14 cellular contexts compared by ENCODE assay signal in genomic region chr2:88737385-88737784, GRCh38. TPM values are rescaled to one million over a fixed set of nuclear protein-coding genes. Genes with fewer than 3 reads are reported as not detected.
DNase-seq lines count a peak whose midpoint lies in the region; ATAC-seq and TF ChIP-seq lines count a peak whose summit lies in the region.
"Had no signal": no experiment of that assay in that cellular context is flagged by ENCODE, and none has a peak within 500 bp of the region (broad histone marks: within the 10 kb centered on the region; RNA-seq: fewer than 3 reads in every experiment).

No MANE protein-coding gene starts in this region.

- H3K4me1 ChIP-seq in body of pancreas: peaks cover 24% of the 10 kb centered on the region
- peaks cover 10% of the 10 kb centered on the region for H3K4me1 ChIP-seq in GM23338 (ENCODE audit: insufficient read depth)
- H3K4me1 ChIP-seq in tibial artery: no peaks in the 10 kb centered on the region
- H3K4me1 ChIP-seq: neural progenitor cell had no signal

- H3K36me3 ChIP-seq in body of pancreas (replicated peaks in 1 of 2; ENCODE audit: insufficient read depth in 1 of 2, low read depth in 2 of 2) (peaks cover 0 to 2% of the 10 kb centered on the region in 2 donors), GM23338 (ENCODE audit: insufficient read depth) (peaks cover 9% of the 10 kb centered on the region; the same call in 1 of the 2 replicates), tibial artery (peaks cover 16 to 54% (median 34%) of the 10 kb centered on the region in 3 donors)
- H3K36me3 ChIP-seq: neural progenitor cell had no signal

- H3K36me3 Mint-ChIP-seq in stimulated activated naive CD8-positive, alpha-beta T cell treated with anti-CD3 and anti-CD28 coated beads, Interleukin-15, Interleukin-2, amounts not matched to agents 100 ng/mL and 50 ng/mL, for 24 hours (ENCODE audit: low read depth): peaks cover 65% of the 10 kb centered on the region
- peaks cover 50% of the 10 kb centered on the region for H3K36me3 Mint-ChIP-seq in GM23338 (ENCODE audit: low read depth)

- no peaks in the 10 kb centered on the region for H3F3A ChIP-seq in GM23338 (replicated peaks; ENCODE audit: low read depth)

- H3K4me2 ChIP-seq in GM23338: no peak overlapping the region
- H3K4me2 ChIP-seq: neural progenitor cell had no signal

- TF ChIP-seq POLR2A in body of pancreas (IDR thresholded peaks at IDR 0.05): no peak

- H3K9me3 ChIP-seq in body of pancreas (no peaks in the 10 kb centered on the region), tibial artery (no peaks in the 10 kb centered on the region)

- no peaks in the 10 kb centered on the region; the same call in 1 of the 2 replicates for H4K20me1 ChIP-seq in GM23338 (replicated peaks; ENCODE audit: insufficient read depth)

- no peaks in the 10 kb centered on the region for H3K9me3 Mint-ChIP-seq in stimulated activated naive CD8-positive, alpha-beta T cell treated with anti-CD3 and anti-CD28 coated beads, Interleukin-15, Interleukin-2, amounts not matched to agents 100 ng/mL and 50 ng/mL, for 24 hours
- H3K9me3 Mint-ChIP-seq in GM23338: peaks cover 4% of the 10 kb centered on the region; the same call in 1 of the 3 replicates

- no peak for ATAC-seq in stimulated activated naive CD8-positive, alpha-beta T cell treated with anti-CD3 and anti-CD28 coated beads, Interleukin-15, Interleukin-2, amounts not matched to agents 100 U/mL and 50 U/mL, for 24 hours
- ATAC-seq in body of pancreas (peak; percentile 45), left lobe of liver (peak; percentile 11), GM23338 (no peak)
- ATAC-seq: K562, Panc1 had no signal

- TF ChIP-seq CTCF in body of pancreas (IDR thresholded peaks at IDR 0.05) (no peak), GM23338 (conservative IDR thresholded peaks at IDR 0.05; ENCODE audit: low read depth in 2 of 2) (no peak), tibial artery (IDR thresholded peaks at IDR 0.05) (no peak)

- no peaks in the 10 kb centered on the region for H3K9me2 ChIP-seq in GM23338 (ENCODE audit: insufficient read depth)

- peaks cover 22% of the 10 kb centered on the region for H3K4me1 Mint-ChIP-seq in stimulated activated naive CD8-positive, alpha-beta T cell treated with anti-CD3 and anti-CD28 coated beads, Interleukin-15, Interleukin-2, amounts not matched to agents 100 ng/mL and 50 ng/mL, for 24 hours (ENCODE audit: low read depth)
- peaks cover 11% of the 10 kb centered on the region for H3K4me1 Mint-ChIP-seq in GM23338
- H3K4me1 Mint-ChIP-seq: neural progenitor cell had no signal

- no peak overlapping the region for H3K4me3 Mint-ChIP-seq in stimulated activated naive CD8-positive, alpha-beta T cell treated with anti-CD3 and anti-CD28 coated beads, Interleukin-15, Interleukin-2, amounts not matched to agents 100 ng/mL and 50 ng/mL, for 24 hours
- H3K4me3 Mint-ChIP-seq in GM23338: no peak overlapping the region
- H3K4me3 Mint-ChIP-seq: neural progenitor cell had no signal

- H3K4me3 ChIP-seq in body of pancreas: no peak overlapping the region
- no peak overlapping the region for H3K4me3 ChIP-seq in GM23338
- H3K4me3 ChIP-seq in tibial artery: no peak overlapping the region
- H3K4me3 ChIP-seq: K562, neural progenitor cell had no signal

- H3K27ac ChIP-seq in body of pancreas: peak overlapping the region in 3 of 4 donors; percentile 13 to 54 (median 43)
- no peak overlapping the region for H3K27ac ChIP-seq in GM23338 (ENCODE audit: low read depth)
- H3K27ac ChIP-seq in tibial artery: no peak overlapping the region
- H3K27ac ChIP-seq: neural progenitor cell had no signal

- H3K79me2 ChIP-seq in GM23338 (replicated peaks; ENCODE audit: insufficient read depth): peaks cover 4% of the 10 kb centered on the region

- no peaks in the 10 kb centered on the region for H3K27me3 ChIP-seq in body of pancreas
- H3K27me3 ChIP-seq in GM23338 (ENCODE audit: insufficient read depth): no peaks in the 10 kb centered on the region
- no peaks in the 10 kb centered on the region for H3K27me3 ChIP-seq in tibial artery
- H3K27me3 ChIP-seq: neural progenitor cell had no signal

- 21 to 53% methylated on average over 4 of the region's 4 CpGs for WGBS in body of pancreas, 2 donors

- DNase-seq in stimulated activated naive CD8-positive, alpha-beta T cell treated with anti-CD3 and anti-CD28 coated beads, Interleukin-15, Interleukin-2, amounts not matched to agents 100 U/mL and 50 U/mL, for 24 hours: no peak
- DNase-seq in body of pancreas: no peak
- no peak for DNase-seq in left lobe of liver (ENCODE audit: low spot score)
- DNase-seq in NCI-H524 treated with DMSO at 0.1 percent for 48 hours (lab: John Stamatoyannopoulos, UW): no peak
- no peak for DNase-seq in GM23338 (ENCODE audit: low spot score)
- DNase-seq in OCI-M1 (lab: John Stamatoyannopoulos, UW): no peak
- no peak for DNase-seq in tibial artery
- DNase-seq: AML-193, GDM1, NCI-H2107 had no signal

- H3K27ac Mint-ChIP-seq in stimulated activated naive CD8-positive, alpha-beta T cell treated with anti-CD3 and anti-CD28 coated beads, Interleukin-15, Interleukin-2, amounts not matched to agents 100 ng/mL and 50 ng/mL, for 24 hours: peak overlapping the region; percentile 5
- H3K27ac Mint-ChIP-seq in GM23338: no peak overlapping the region
- H3K27ac Mint-ChIP-seq: neural progenitor cell had no signal

- no peaks in the 10 kb centered on the region for H3K27me3 Mint-ChIP-seq in stimulated activated naive CD8-positive, alpha-beta T cell treated with anti-CD3 and anti-CD28 coated beads, Interleukin-15, Interleukin-2, amounts not matched to agents 100 ng/mL and 50 ng/mL, for 24 hours
- H3K27me3 Mint-ChIP-seq in GM23338 (ENCODE audit: insufficient read depth, low read depth, poor library complexity): peaks cover 4% of the 10 kb centered on the region

- no peak overlapping the region for H2AFZ ChIP-seq in GM23338
- H2AFZ ChIP-seq: neural progenitor cell had no signal

- intact Hi-C loops in body of pancreas (cut with DNase I): no loop called here
- intact Hi-C loops in tibial artery (cut with DNase I; ENCODE audit: low total_unique reads): no loop called here

TF ChIP-seq in GM23338, 12 proteins besides CTCF, POLR2A, EP300 and RAD21 (continues in another document):
- TF ChIP-seq ETS1 (IDR thresholded peaks at IDR 0.05) (no peak), ZNF331 (CRISPR knock-in tag; IDR thresholded peaks at IDR 0.05; ENCODE audit: low read depth) (no peak), POLR2AphosphoS5 (IDR thresholded peaks at IDR 0.05; ENCODE audit: low read depth) (no peak), REST (IDR thresholded peaks at IDR 0.05; ENCODE audit: unreplicated experiment) (no peak), EZH2phosphoT487 (IDR thresholded peaks at IDR 0.05; ENCODE audit: unreplicated experiment) (no peak), EZH2 (IDR thresholded peaks at IDR 0.05; ENCODE audit: low read depth, unreplicated experiment) (no peak), ZNF114 (CRISPR knock-in tag; IDR thresholded peaks at IDR 0.05) (no peak), JUNB (IDR thresholded peaks at IDR 0.05; ENCODE audit: unreplicated experiment) (no peak), CREB1 (CRISPR knock-in tag; IDR thresholded peaks at IDR 0.05; ENCODE audit: low read depth) (no peak), STAT1 (IDR thresholded peaks at IDR 0.05; ENCODE audit: unreplicated experiment) (no peak), NANOG (IDR thresholded peaks at IDR 0.05; ENCODE audit: borderline replicate concordance) (no peak)

RNA-seq across cellular contexts. Expression of gene RPIA, which starts 45.9 kb away (rescaled TPM):
- total RNA-seq in body of pancreas: 10 to 100 TPM; 10.9 to 18.5 TPM
- 2.9 TPM for total RNA-seq in left lobe of liver
- total RNA-seq in GM23338 (2014; rRNA removed; shearing (Covaris generic)): 15.2 and 18.8 TPM in 2 replicates
- polyA plus RNA-seq in GM23338 (2016; fragmentation: Nextera tagmentation; extraction: Ambion mirVana): 22.0 and 22.5 TPM in 2 replicates

Comparison
In these comparisons a context has a peak if more than half of its experiments do, and no peak if none do; other contexts are left out.
1. ATAC-seq: peak in body of pancreas (single experiment) and left lobe of liver (single experiment); none in stimulated activated naive CD8-positive, alpha-beta T cell treated with anti-CD3 and anti-CD28 coated beads, Interleukin-15, Interleukin-2, amounts not matched to agents 100 U/mL and 50 U/mL, for 24 hours (single experiment) and GM23338 (single experiment).
2. H3K27ac ChIP-seq: peak in body of pancreas (3 of 4); none in GM23338 (single experiment) and tibial artery (0 of 2).